ENCODE assay signal across 1 cellular context in the genomic region with DNA sequence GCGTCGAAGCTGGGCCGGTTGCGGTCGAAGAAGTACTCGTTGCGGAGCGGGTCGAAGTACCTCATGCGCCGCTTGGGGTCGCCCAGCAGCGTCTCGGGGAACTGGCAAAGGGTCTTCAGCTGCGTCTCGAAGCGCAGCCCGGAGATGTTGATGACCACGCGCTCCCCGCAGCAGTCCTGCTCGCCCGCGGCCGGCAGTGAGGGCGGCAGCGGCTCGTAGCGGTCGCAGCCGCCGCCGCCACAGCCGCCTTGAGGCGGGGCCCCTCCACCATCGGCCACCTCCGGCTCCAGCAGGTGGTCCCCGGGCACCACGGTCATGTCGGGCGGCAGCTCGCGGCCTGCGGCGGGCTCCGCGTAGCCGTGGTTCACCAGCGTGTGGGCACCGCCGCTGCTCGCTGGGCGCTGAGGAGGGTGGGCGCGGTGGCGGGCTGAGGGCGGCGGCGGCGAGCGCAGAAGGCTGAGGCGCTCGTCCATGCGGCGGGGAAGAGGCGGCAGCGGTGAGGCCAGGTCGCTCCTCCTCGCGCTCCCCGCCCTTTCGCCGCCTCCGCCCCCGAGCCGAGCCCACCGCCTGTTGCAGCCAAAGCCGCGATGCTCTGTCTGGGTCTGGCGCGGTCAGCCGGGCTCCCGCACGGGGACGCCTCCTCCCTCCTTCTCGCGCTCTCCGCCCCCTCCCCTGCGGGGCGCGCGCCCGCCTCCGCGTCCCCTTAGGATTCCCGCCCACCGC.
TF ChIP-seq lines count a peak whose summit lies in the region.

A gene (minus strand): TSS at position 604 of the 723 bp plus-strand sequence. CDS start 131 bp downstream, at position 473.

TF ChIP-seq in neural cell, 6 proteins besides CTCF, POLR2A, EP300 and RAD21 (continued from another document):
- peak; percentile 64 for TF ChIP-seq SMC3 (conservative IDR thresholded peaks at IDR 0.05; ENCODE audit: poor library complexity)
